19 cellular contexts compared by ENCODE assay signal in genomic region chr18:47109720-47110119, GRCh38. TPM values are rescaled to one million over a fixed set of nuclear protein-coding genes. Genes with fewer than 3 reads are reported as not detected.
DNase-seq lines count a peak whose midpoint lies in the region; ATAC-seq and TF ChIP-seq lines count a peak whose summit lies in the region.
"Had no signal": no experiment of that assay in that cellular context is flagged by ENCODE, and none has a peak within 500 bp of the region (broad histone marks: within the 10 kb centered on the region; RNA-seq: fewer than 3 reads in every experiment).

No MANE protein-coding gene starts in this region.

- intact Hi-C loops in body of pancreas (cut with DNase I), result no loop called here
- intact Hi-C loops in gastrocnemius medialis (cut with DNase I; ENCODE audit: low total_unique reads), result no loop called here

- H3K9me3 ChIP-seq in body of pancreas, result no peaks in the 10 kb centered on the region
- no peaks in the 10 kb centered on the region for H3K9me3 ChIP-seq in neural progenitor cell (ENCODE audit: low read depth)
- no peaks in the 10 kb centered on the region for H3K9me3 ChIP-seq in gastrocnemius medialis
- H3K9me3 ChIP-seq: A549 had no signal

- H3K27me3 ChIP-seq in body of pancreas (no peaks in the 10 kb centered on the region), neural progenitor cell (no peaks in the 10 kb centered on the region), gastrocnemius medialis (no peaks in the 10 kb centered on the region)

- no peak for ATAC-seq in activated T-cell treated with anti-CD3 and anti-CD28 coated beads, Interleukin-2, amount 50 U/mL, for 72 hours (replicated peaks in 1 of 2)
- ATAC-seq in body of pancreas, result no peak
- ATAC-seq in gastrocnemius medialis, result no peak
- no peak for ATAC-seq in GM19351 (IDR thresholded peaks at IDR 0.05; ENCODE audit: unreplicated experiment)
- ATAC-seq in GM18505 (IDR thresholded peaks at IDR 0.05; ENCODE audit: unreplicated experiment), result no peak
- ATAC-seq: A549, HCT116, HepG2 had no signal

- H3K36me3 ChIP-seq in body of pancreas (replicated peaks in 1 of 2; ENCODE audit: insufficient read depth in 1 of 2, low read depth in 2 of 2) (peaks cover 0 to 16% of the 10 kb centered on the region in 2 donors), neural progenitor cell (peaks cover 6% of the 10 kb centered on the region), gastrocnemius medialis (peaks cover 0 to 59% of the 10 kb centered on the region in 2 donors)

- DNase-seq in activated T-cell treated with anti-CD3 and anti-CD28 coated beads, Interleukin-2, amount 50 U/mL, for 72 hours, result no peak
- DNase-seq in activated T-cell treated with anti-CD3 and anti-CD28 coated beads, Interleukin-2, amount 50 U/mL, for 48 hours, result no peak
- DNase-seq in body of pancreas (no peak), neural progenitor cell (ENCODE audit: low spot score) (no peak), gastrocnemius medialis (no peak)
- DNase-seq: AML-193; CD4-positive, alpha-beta T cell; DMS153; DMS79; GDM1; HFFc6 had no signal

- no peak overlapping the region for H2AFZ ChIP-seq in neural progenitor cell (replicated peaks)

- TF ChIP-seq POLR2A in body of pancreas (IDR thresholded peaks at IDR 0.05), result no peak
- no peak for TF ChIP-seq POLR2A in gastrocnemius medialis (IDR thresholded peaks at IDR 0.05)
- TF ChIP-seq POLR2A in GM18505 (IDR thresholded peaks at IDR 0.05; ENCODE audit: borderline replicate concordance, extremely low read depth, insufficient read depth, insufficient read length), result no peak

- no peaks in the 10 kb centered on the region for H3K4me1 Mint-ChIP-seq in activated T-cell treated with anti-CD3 and anti-CD28 coated beads, Interleukin-2, amount 50 U/mL, for 72 hours (ENCODE audit: low read depth)
- peaks cover 19% of the 10 kb centered on the region for H3K4me1 Mint-ChIP-seq in neural progenitor cell
- H3K4me1 Mint-ChIP-seq: IgD-negative memory B cell had no signal

- no peak overlapping the region for H3K9ac ChIP-seq in neural progenitor cell

- peak overlapping the region; percentile 7 for H3K27ac Mint-ChIP-seq in activated T-cell treated with anti-CD3 and anti-CD28 coated beads, Interleukin-2, amount 50 U/mL, for 72 hours
- H3K27ac Mint-ChIP-seq in neural progenitor cell, result no peak overlapping the region
- H3K27ac Mint-ChIP-seq: CD4-positive, alpha-beta T cell; HFFc6 had no signal

- H3K79me2 ChIP-seq in neural progenitor cell (ENCODE audit: low read depth), result peaks cover 5% of the 10 kb centered on the region

- H3K27ac ChIP-seq in body of pancreas, result peak overlapping the region in 3 of 4 donors; percentile 0 to 63 (median 42)
- no peak overlapping the region for H3K27ac ChIP-seq in neural progenitor cell
- H3K27ac ChIP-seq in gastrocnemius medialis, result peak overlapping the region in 1 of 4 donors; percentile 26
- H3K27ac ChIP-seq: 22Rv1, A549, C4-2B had no signal

- TF ChIP-seq CTCF in body of pancreas (IDR thresholded peaks at IDR 0.05) (no peak), neural progenitor cell (IDR thresholded peaks at IDR 0.05) (no peak), gastrocnemius medialis (IDR thresholded peaks at IDR 0.05 in 4 of 5, conservative IDR thresholded peaks at IDR 0.05 in 1 of 5) (no peak)

- no peak overlapping the region for H3K4me3 ChIP-seq in body of pancreas
- H3K4me3 ChIP-seq in neural progenitor cell, result no peak overlapping the region
- no peak overlapping the region for H3K4me3 ChIP-seq in gastrocnemius medialis
- H3K4me3 ChIP-seq: A549 had no signal

- WGBS in body of pancreas, 2 donors, result 57 to 63% methylated on average over 1 of the region's 1 CpG

- H4K20me1 ChIP-seq in neural progenitor cell (ENCODE audit: low read depth), result peaks cover 54% of the 10 kb centered on the region

- no peaks in the 10 kb centered on the region for H3K27me3 Mint-ChIP-seq in activated T-cell treated with anti-CD3 and anti-CD28 coated beads, Interleukin-2, amount 50 U/mL, for 72 hours (ENCODE audit: low read depth)
- H3K27me3 Mint-ChIP-seq in neural progenitor cell (ENCODE audit: insufficient read depth, low read depth), result no peaks in the 10 kb centered on the region
- H3K27me3 Mint-ChIP-seq: CD4-positive, alpha-beta T cell; IgD-negative memory B cell had no signal

- H3K36me3 Mint-ChIP-seq in activated T-cell treated with anti-CD3 and anti-CD28 coated beads, Interleukin-2, amount 50 U/mL, for 72 hours (ENCODE audit: insufficient read depth in 2 of 2), result peaks cover 1 to 2% of the 10 kb centered on the region in 2 donors
- peaks cover 11% of the 10 kb centered on the region for H3K36me3 Mint-ChIP-seq in neural progenitor cell

- no peak overlapping the region for H3K4me3 Mint-ChIP-seq in activated T-cell treated with anti-CD3 and anti-CD28 coated beads, Interleukin-2, amount 50 U/mL, for 72 hours
- H3K4me3 Mint-ChIP-seq in neural progenitor cell, result no peak overlapping the region
- H3K4me3 Mint-ChIP-seq: CD4-positive, alpha-beta T cell; HFFc6; IgD-negative memory B cell had no signal

- H3K4me1 ChIP-seq in body of pancreas (peaks cover 36% of the 10 kb centered on the region), neural progenitor cell (peaks cover 80% of the 10 kb centered on the region), gastrocnemius medialis (peaks cover 17 to 21% of the 10 kb centered on the region in 2 donors)
- H3K4me1 ChIP-seq: A549 had no signal

- no peaks in the 10 kb centered on the region for H3K9me3 Mint-ChIP-seq in activated T-cell treated with anti-CD3 and anti-CD28 coated beads, Interleukin-2, amount 50 U/mL, for 72 hours
- H3K9me3 Mint-ChIP-seq in neural progenitor cell, result no peaks in the 10 kb centered on the region
- H3K9me3 Mint-ChIP-seq: CD4-positive, alpha-beta T cell; HFFc6; IgD-negative memory B cell had no signal

- peaks cover 56% of the 10 kb centered on the region for H3F3A ChIP-seq in neural progenitor cell (ENCODE audit: low read depth)

- peak overlapping the region; percentile 33 for H3K4me2 ChIP-seq in neural progenitor cell
- H3K4me2 ChIP-seq: A549 had no signal

- in situ Hi-C loops in gastrocnemius medialis (cut with MboI; ENCODE audit: low sequenced_read_pairs in 4 of 4), result no loop called here

RNA-seq across cellular contexts. Expression of gene HDHD2, which starts 40.6 kb away (rescaled TPM):
- total RNA-seq in activated T-cell treated with anti-CD3 and anti-CD28 coated beads, Interleukin-2, amount 50 U/mL, for 72 hours, result 10 to 100 TPM; 31.9 to 47.1 TPM
- total RNA-seq in body of pancreas (10 to 100 TPM; 22.8 to 24.1 TPM), neural progenitor cell (ENCODE audit: low replicate concordance) (54.4 and 85.0 TPM in 2 replicates), gastrocnemius medialis (10 to 100 TPM in 3 of 4 donors, 1 to 10 TPM in 1; 5.4 to 21.8 (median 11.9) TPM)
